ENCODE assay signal across 8 cellular contexts in the genomic region with DNA sequence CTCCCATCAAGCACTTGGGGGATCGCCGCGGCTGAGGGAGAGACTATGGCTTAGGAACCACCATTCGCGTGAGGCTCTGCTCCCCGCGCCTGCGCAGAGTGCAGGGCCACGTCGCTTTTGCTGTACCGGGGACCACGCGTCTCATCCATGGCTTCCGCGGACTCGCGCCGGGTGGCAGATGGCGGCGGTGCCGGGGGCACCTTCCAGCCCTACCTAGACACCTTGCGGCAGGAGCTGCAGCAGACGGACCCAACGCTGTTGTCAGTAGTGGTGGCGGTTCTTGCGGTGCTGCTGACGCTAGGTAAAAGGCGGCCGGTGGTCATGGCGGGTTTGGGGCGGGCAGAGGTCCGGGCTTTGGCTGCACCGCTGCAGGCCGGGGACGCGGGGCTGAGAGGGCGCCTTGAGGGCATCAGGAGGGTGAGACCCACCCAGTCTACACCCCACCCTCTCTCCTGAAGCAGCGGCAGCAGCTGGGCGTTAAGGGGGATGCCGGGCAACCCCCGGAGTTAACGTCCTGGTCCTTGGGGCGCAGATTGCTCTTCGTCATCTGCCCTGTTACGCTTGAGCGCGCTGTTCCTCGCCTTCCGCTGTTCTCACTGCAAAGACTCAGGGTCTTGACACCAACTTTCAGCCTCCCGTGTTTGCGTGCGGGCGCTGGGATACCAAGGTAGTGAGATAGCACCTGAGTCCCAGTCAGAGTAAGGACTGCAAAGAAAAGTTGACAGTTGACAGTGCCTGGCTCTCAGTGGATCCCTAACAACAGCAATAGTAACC. TPM values are rescaled to one million over a fixed set of nuclear protein-coding genes. Genes with fewer than 3 reads are reported as not detected.
A peak's percentile ranks its signal among the peaks of the same experiment; 100 is the strongest.
DNase-seq lines count a peak whose midpoint lies in the region; ATAC-seq, FAIRE-seq and TF ChIP-seq lines count a peak whose summit lies in the region.

A gene with protein sequence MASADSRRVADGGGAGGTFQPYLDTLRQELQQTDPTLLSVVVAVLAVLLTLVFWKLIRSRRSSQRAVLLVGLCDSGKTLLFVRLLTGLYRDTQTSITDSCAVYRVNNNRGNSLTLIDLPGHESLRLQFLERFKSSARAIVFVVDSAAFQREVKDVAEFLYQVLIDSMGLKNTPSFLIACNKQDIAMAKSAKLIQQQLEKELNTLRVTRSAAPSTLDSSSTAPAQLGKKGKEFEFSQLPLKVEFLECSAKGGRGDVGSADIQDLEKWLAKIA (plus strand): TSS at position 114 of the 774 bp plus-strand sequence. CDS start 34 bp downstream, at position 148.

- no peak for TF ChIP-seq EP300 in neural cell (conservative IDR thresholded peaks at IDR 0.05; ENCODE audit: poor library complexity, severe bottlenecking)

- FAIRE-seq in G401.6 (lab: Jason Lieb, UNC): peak; percentile 59

- peaks cover 42% of the 10 kb centered on the region for H3K79me2 ChIP-seq in MM.1S (ENCODE audit: low read length)
- peaks cover 5% of the 10 kb centered on the region for H3K79me2 ChIP-seq in neural cell (replicated peaks; ENCODE audit: insufficient read depth, low read length)

- peak within 1 kb of the TSS; percentile 89 for H3K4me2 ChIP-seq in MM.1S (ENCODE audit: low read depth, low read length)
- H3K4me2 ChIP-seq in neural cell (ENCODE audit: low read length): peak within 1 kb of the TSS; percentile 84

- H3K36me3 ChIP-seq in MM.1S (replicated peaks; ENCODE audit: insufficient read depth, low read length) (peaks cover 10% of the 10 kb centered on the region), neural cell (ENCODE audit: insufficient read depth, low read length) (no peaks in the 10 kb centered on the region)

- H3K9me2 ChIP-seq in MM.1S (replicated peaks; ENCODE audit: insufficient read depth, low read length) (no peaks in the 10 kb centered on the region), neural cell (ENCODE audit: insufficient read depth, low read length) (no peaks in the 10 kb centered on the region)

- H3K4me3 ChIP-seq in MM.1S (ENCODE audit: low read length): peak within 1 kb of the TSS; percentile 82
- H3K4me3 ChIP-seq in fibroblast of villous mesenchyme (ENCODE audit: low read depth, low read length): peak within 1 kb of the TSS; percentile 94
- peak within 1 kb of the TSS; percentile 90 for H3K4me3 ChIP-seq in neural cell (ENCODE audit: low read length)

- H3K27me3 Mint-ChIP-seq in stimulated activated naive CD8-positive, alpha-beta T cell treated with anti-CD3 and anti-CD28 coated beads, Interleukin-15, amount 100 ng/mL, for 72 hours: no peaks in the 10 kb centered on the region

- H3K9ac ChIP-seq in MM.1S (ENCODE audit: low read length): peak within 1 kb of the TSS; percentile 82
- peak within 1 kb of the TSS; percentile 74 for H3K9ac ChIP-seq in neural cell (ENCODE audit: low read length)

- no peaks in the 10 kb centered on the region for H3K9me3 Mint-ChIP-seq in stimulated activated naive CD8-positive, alpha-beta T cell treated with anti-CD3 and anti-CD28 coated beads, Interleukin-15, amount 100 ng/mL, for 72 hours

- H3K4me1 Mint-ChIP-seq in stimulated activated naive CD8-positive, alpha-beta T cell treated with anti-CD3 and anti-CD28 coated beads, Interleukin-15, amount 100 ng/mL, for 72 hours: peaks cover 39% of the 10 kb centered on the region

- peak; percentile 98 for ATAC-seq in stimulated activated naive CD8-positive, alpha-beta T cell treated with anti-CD3 and anti-CD28 coated beads, Interleukin-15, amount 100 ng/mL, for 72 hours

- H3F3A ChIP-seq in MM.1S (ENCODE audit: insufficient read depth, low read length): no peaks in the 10 kb centered on the region
- no peaks in the 10 kb centered on the region for H3F3A ChIP-seq in neural cell (ENCODE audit: insufficient read depth, low read length, poor library complexity, severe bottlenecking)

- H3K27ac Mint-ChIP-seq in stimulated activated naive CD8-positive, alpha-beta T cell treated with anti-CD3 and anti-CD28 coated beads, Interleukin-15, amount 100 ng/mL, for 72 hours: peak within 1 kb of the TSS; percentile 99

- H3K27me3 ChIP-seq in MM.1S (replicated peaks; ENCODE audit: insufficient read depth, low read length) (no peaks in the 10 kb centered on the region), neural cell (ENCODE audit: insufficient read depth, low read depth, low read length) (no peaks in the 10 kb centered on the region)

- H3K27ac ChIP-seq in MM.1S (ENCODE audit: low read length): peak within 1 kb of the TSS; percentile 47
- H3K27ac ChIP-seq in neural cell (ENCODE audit: low read length): peak within 1 kb of the TSS; percentile 59

- H4K20me1 ChIP-seq in MM.1S (ENCODE audit: insufficient read depth, low read length): no peaks in the 10 kb centered on the region
- H4K20me1 ChIP-seq in neural cell (ENCODE audit: insufficient read depth): no peaks in the 10 kb centered on the region

- no peaks in the 10 kb centered on the region for H3K9me3 ChIP-seq in MM.1S (replicated peaks; ENCODE audit: insufficient read depth, low read length)
- H3K9me3 ChIP-seq in neural cell (ENCODE audit: low read length): no peaks in the 10 kb centered on the region

- peaks cover 18% of the 10 kb centered on the region for H3K4me1 ChIP-seq in MM.1S (ENCODE audit: low read length)

- H2AFZ ChIP-seq in MM.1S (ENCODE audit: low read length) (peak within 1 kb of the TSS; percentile 97), neural cell (ENCODE audit: low read depth, low read length) (peak within 1 kb of the TSS; percentile 75)

- peak; percentile 23 for TF ChIP-seq RAD21 in neural cell (conservative IDR thresholded peaks at IDR 0.05)

- no peak for TF ChIP-seq CTCF in MM.1S (IDR thresholded peaks at IDR 0.05; ENCODE audit: low read length)
- TF ChIP-seq CTCF in fibroblast of villous mesenchyme (IDR thresholded peaks at IDR 0.05; ENCODE audit: insufficient read depth, low read depth, low read length): no peak
- TF ChIP-seq CTCF in neural cell (IDR thresholded peaks at IDR 0.05; ENCODE audit: poor library complexity, severe bottlenecking): peak; percentile 1

- DNase-seq in HCEC 1CT (peak; percentile 91), MM.1S (peak; percentile 96), SHP77 treated with DMSO at 0.1 percent for 48 hours (lab: John Stamatoyannopoulos, UW) (peak; percentile 89), fibroblast of villous mesenchyme (ENCODE audit: low read depth) (peak; percentile 93)
- DNase-seq in activated effector memory CD4-positive, alpha-beta T cell treated with anti-CD3 and anti-CD28 coated beads, Interleukin-2, amount 50 U/mL, for 16 hours: peak; percentile 99
- peak; percentile 94 to 97 for DNase-seq in stimulated activated naive CD8-positive, alpha-beta T cell treated with anti-CD3 and anti-CD28 coated beads, Interleukin-15, amount 100 ng/mL, for 72 hours

- H3K4me3 Mint-ChIP-seq in stimulated activated naive CD8-positive, alpha-beta T cell treated with anti-CD3 and anti-CD28 coated beads, Interleukin-15, amount 100 ng/mL, for 72 hours: peak within 1 kb of the TSS; percentile 87 to 98

TF ChIP-seq in neural cell, 6 proteins besides CTCF, POLR2A, EP300 and RAD21:
- TF ChIP-seq MXI1 (conservative IDR thresholded peaks at IDR 0.05; ENCODE audit: poor library complexity, severe bottlenecking) (peak; percentile 99), EZH2 (IDR thresholded peaks at IDR 0.05; ENCODE audit: borderline replicate concordance, insufficient read depth, low read length, poor library complexity, severe bottlenecking) (no peak), SMC3 (conservative IDR thresholded peaks at IDR 0.05; ENCODE audit: poor library complexity) (no peak), POLR2AphosphoS5 (IDR thresholded peaks at IDR 0.05) (peak; percentile 86), REST (IDR thresholded peaks at IDR 0.05; ENCODE audit: borderline replicate concordance) (no peak), TAF1 (IDR thresholded peaks at IDR 0.05; ENCODE audit: low read depth) (peak; percentile 79)

RNA-seq across cellular contexts. Expression of the gene that starts here (rescaled TPM):
- total RNA-seq in fibroblast of villous mesenchyme: 63.5 and 112 TPM in 2 replicates
- polyA plus RNA-seq in neural cell: 33.5 and 46.9 TPM in 2 replicates
- polyA minus RNA-seq in neural cell: 34.1 and 35.0 TPM in 2 replicates

Comparison
In these comparisons a context has a peak if more than half of its experiments do, and no peak if none do; other contexts are left out.
1. Peak in every context shown above with its lines: DNase-seq, ATAC-seq, H3K4me3 ChIP-seq and H3K27ac ChIP-seq.